Comparison of ENCODE assay signal across 1 cellular context in genomic region chr1:161738627-161739287, GRCh38.
A peak's percentile ranks its signal among the peaks of the same experiment; 100 is the strongest.
TF ChIP-seq lines count a peak whose summit lies in the region.

No MANE protein-coding gene starts in this region.

TF ChIP-seq in K562, 482 proteins besides CTCF, POLR2A, EP300 and RAD21 (continued from another document and continues in another):
- TF ChIP-seq ZNF518B (CRISPR knock-in tag; IDR thresholded peaks at IDR 0.05) = no peak
- TF ChIP-seq TSHZ1 (CRISPR knock-in tag; IDR thresholded peaks at IDR 0.05) = no peak
- peak; percentile 31 for TF ChIP-seq DACH1 (IDR thresholded peaks at IDR 0.05; ENCODE audit: partially characterized antibody)
- no peak for TF ChIP-seq ATF6 (CRISPR knock-in tag; IDR thresholded peaks at IDR 0.05)
- TF ChIP-seq POLR2AphosphoS5 (IDR thresholded peaks at IDR 0.05; ENCODE audit: control insufficient read depth, insufficient read depth, low read depth, low read length) = no peak
- TF ChIP-seq ZNF583 (CRISPR knock-in tag; IDR thresholded peaks at IDR 0.05) = no peak
- TF ChIP-seq NR2C1 (IDR thresholded peaks at IDR 0.05) = no peak
- TF ChIP-seq NR2C1 (tag; IDR thresholded peaks at IDR 0.05) = no peak
- no peak for TF ChIP-seq GABPA (tag; conservative IDR thresholded peaks at IDR 0.05; ENCODE audit: low read depth)
- TF ChIP-seq ESRRB (CRISPR knock-in tag; IDR thresholded peaks at IDR 0.05; ENCODE audit: borderline replicate concordance) = no peak
- no peak for TF ChIP-seq SRSF3 (IDR thresholded peaks at IDR 0.05; ENCODE audit: insufficient read depth, low read length)
- TF ChIP-seq ARID4B (CRISPR knock-in tag; IDR thresholded peaks at IDR 0.05) = 0 out of 2 replicates have a peak, but pooled peaks have one; percentile 44
- peak; percentile 23; the same call in 1 of the 2 replicates for TF ChIP-seq SP1 (CRISPR knock-in tag; IDR thresholded peaks at IDR 0.05)
- TF ChIP-seq ARID3B (CRISPR knock-in tag; IDR thresholded peaks at IDR 0.05; ENCODE audit: borderline replicate concordance) = no peak
- TF ChIP-seq ZNF324 (CRISPR knock-in tag; IDR thresholded peaks at IDR 0.05) = no peak
- no peak for TF ChIP-seq ZBTB49 (CRISPR knock-in tag; IDR thresholded peaks at IDR 0.05; ENCODE audit: borderline replicate concordance)
- TF ChIP-seq HSF4 (CRISPR knock-in tag; IDR thresholded peaks at IDR 0.05; ENCODE audit: borderline replicate concordance) = no peak
- no peak for TF ChIP-seq ZNF740 (CRISPR knock-in tag; IDR thresholded peaks at IDR 0.05)
- TF ChIP-seq ZNF740 (tag; IDR thresholded peaks at IDR 0.05) = no peak
- TF ChIP-seq NR4A1 (CRISPR knock-in tag; IDR thresholded peaks at IDR 0.05) = no peak
- no peak for TF ChIP-seq NR4A1 (tag; IDR thresholded peaks at IDR 0.05)
- no peak for TF ChIP-seq FIP1L1 (IDR thresholded peaks at IDR 0.05; ENCODE audit: low read depth, low read length, poor library complexity, severe bottlenecking)
- TF ChIP-seq ZNF707 (CRISPR knock-in tag; conservative IDR thresholded peaks at IDR 0.05) = no peak
- TF ChIP-seq FOSL1 (tag; conservative IDR thresholded peaks at IDR 0.05) = peak; percentile 68
- TF ChIP-seq SRSF7 (optimal IDR thresholded peaks at IDR 0.05; ENCODE audit: low read depth, low read length) = no peak
- TF ChIP-seq MAX (CRISPR knock-in tag; IDR thresholded peaks at IDR 0.05) = peak; percentile 18; the same call in 1 of the 2 replicates
- no peak for TF ChIP-seq HNRNPUL1 (IDR thresholded peaks at IDR 0.05; ENCODE audit: low read length)
- no peak for TF ChIP-seq RBM39 (optimal IDR thresholded peaks at IDR 0.05; ENCODE audit: low read depth, low read length)
- no peak for TF ChIP-seq CHD4 (IDR thresholded peaks at IDR 0.05; ENCODE audit: insufficient read depth, insufficient replicate concordance, low read depth, low read length, poor library complexity, severe bottlenecking)
- no peak for TF ChIP-seq CREM (IDR thresholded peaks at IDR 0.05; ENCODE audit: low read depth)
- TF ChIP-seq SMAD1 (IDR thresholded peaks at IDR 0.05; ENCODE audit: low read depth, low read length, partially characterized antibody) = no peak
- TF ChIP-seq MEF2A (IDR thresholded peaks at IDR 0.05; ENCODE audit: control insufficient read depth, low read depth, low read length) = no peak
- peak; percentile 46; the same call in 1 of the 2 replicates for TF ChIP-seq GATAD2A (IDR thresholded peaks at IDR 0.05)
- TF ChIP-seq PCBP2 (IDR thresholded peaks at IDR 0.05; ENCODE audit: low read depth, low read length, poor library complexity, severe bottlenecking) = no peak
- TF ChIP-seq POLR2B (IDR thresholded peaks at IDR 0.05; ENCODE audit: low read depth, partially characterized antibody) = no peak
- no peak for TF ChIP-seq ZBTB43 (CRISPR knock-in tag; IDR thresholded peaks at IDR 0.05)
- no peak for TF ChIP-seq ZC3H4 (CRISPR knock-in tag; IDR thresholded peaks at IDR 0.05; ENCODE audit: borderline replicate concordance)
- no peak for TF ChIP-seq ZNF699 (CRISPR knock-in tag; IDR thresholded peaks at IDR 0.05; ENCODE audit: insufficient replicate concordance)
- TF ChIP-seq ZNF780A (CRISPR knock-in tag; IDR thresholded peaks at IDR 0.05) = no peak
- no peak for TF ChIP-seq SMAD2 (IDR thresholded peaks at IDR 0.05; ENCODE audit: low read depth, low read length)
- TF ChIP-seq NFATC3 (IDR thresholded peaks at IDR 0.05) = 0 out of 2 replicates have a peak, but pooled peaks have one; percentile 35
- TF ChIP-seq ZBED1 (IDR thresholded peaks at IDR 0.05) = no peak
